ENCODE assay signal across 1 cellular context in genomic region chr17:58741121-58741625, GRCh38.
A peak's percentile ranks its signal among the peaks of the same experiment; 100 is the strongest.
TF ChIP-seq lines count a peak whose summit lies in the region.

No MANE protein-coding gene starts in this region.

TF ChIP-seq in HCT116, 20 proteins besides CTCF, POLR2A, EP300 and RAD21:
- peak; percentile 75 for TF ChIP-seq SIN3A (IDR thresholded peaks at IDR 0.05; ENCODE audit: low read depth)
- no peak for TF ChIP-seq TCF7L2 (IDR thresholded peaks at IDR 0.05; ENCODE audit: borderline replicate concordance, extremely low read depth, insufficient read depth, insufficient read length)
- peak; percentile 79 for TF ChIP-seq JUND (IDR thresholded peaks at IDR 0.05)
- no peak for TF ChIP-seq REST (IDR thresholded peaks at IDR 0.05; ENCODE audit: low read depth)
- TF ChIP-seq ATF3 (IDR thresholded peaks at IDR 0.05) = peak; percentile 88
- TF ChIP-seq ZBTB33 (IDR thresholded peaks at IDR 0.05; ENCODE audit: extremely low read depth, insufficient replicate concordance, low read length) = no peak
- no peak for TF ChIP-seq SRF (IDR thresholded peaks at IDR 0.05; ENCODE audit: low read depth)
- no peak for TF ChIP-seq ZFX (IDR thresholded peaks at IDR 0.05)
- TF ChIP-seq MAX (IDR thresholded peaks at IDR 0.05) = peak; percentile 73
- TF ChIP-seq CEBPB (IDR thresholded peaks at IDR 0.05; ENCODE audit: low read depth) = peak; percentile 100
- no peak; the same call in 1 of the 2 replicates for TF ChIP-seq ELF1 (IDR thresholded peaks at IDR 0.05; ENCODE audit: borderline replicate concordance, low read depth)
- TF ChIP-seq POLR2AphosphoS5 (IDR thresholded peaks at IDR 0.05; ENCODE audit: low read depth, low read length) = peak; percentile 56
- no peak for TF ChIP-seq EGR1 (IDR thresholded peaks at IDR 0.05; ENCODE audit: low read depth)
- TF ChIP-seq FOSL1 (IDR thresholded peaks at IDR 0.05; ENCODE audit: low read depth) = peak; percentile 77
- peak; percentile 81 for TF ChIP-seq CBX3 (IDR thresholded peaks at IDR 0.05; ENCODE audit: low read depth)
- TF ChIP-seq SP1 (IDR thresholded peaks at IDR 0.05; ENCODE audit: low read depth) = peak; percentile 82
- no peak for TF ChIP-seq ZNF274 (IDR thresholded peaks at IDR 0.05; ENCODE audit: low read depth, low read length)
- no peak for TF ChIP-seq YY1 (IDR thresholded peaks at IDR 0.05; ENCODE audit: extremely low read depth, insufficient replicate concordance, low read depth, low read length)
- no peak for TF ChIP-seq EZH2phosphoT487 (IDR thresholded peaks at IDR 0.05; ENCODE audit: borderline replicate concordance)
- TF ChIP-seq EZH2 (IDR thresholded peaks at IDR 0.05) = no peak
